ENCODE assay signal across 1 cellular context in genomic region chr7:92836489-92837213, GRCh38.
TF ChIP-seq lines count a peak whose summit lies in the region.

TSS of gene CDK6 (minus strand) at chr7:92836573. CDS start at chr7:92833323, 3,250 bp downstream.

TF ChIP-seq in HepG2, 621 proteins besides CTCF, POLR2A, EP300 and RAD21 (continued from another document and continues in another):
- TF ChIP-seq, protein P1, sequence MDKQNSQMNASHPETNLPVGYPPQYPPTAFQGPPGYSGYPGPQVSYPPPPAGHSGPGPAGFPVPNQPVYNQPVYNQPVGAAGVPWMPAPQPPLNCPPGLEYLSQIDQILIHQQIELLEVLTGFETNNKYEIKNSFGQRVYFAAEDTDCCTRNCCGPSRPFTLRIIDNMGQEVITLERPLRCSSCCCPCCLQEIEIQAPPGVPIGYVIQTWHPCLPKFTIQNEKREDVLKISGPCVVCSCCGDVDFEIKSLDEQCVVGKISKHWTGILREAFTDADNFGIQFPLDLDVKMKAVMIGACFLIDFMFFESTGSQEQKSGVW (CRISPR knock-in tag; IDR thresholded peaks at IDR 0.05; ENCODE audit: borderline replicate concordance): no peak
- no peak for TF ChIP-seq ZNF407 (CRISPR knock-in tag; IDR thresholded peaks at IDR 0.05; ENCODE audit: not compliant biosample characterization)
- no peak for TF ChIP-seq ZNF652 (CRISPR knock-in tag; IDR thresholded peaks at IDR 0.05; ENCODE audit: borderline replicate concordance, low read depth)
- TF ChIP-seq MEIS2 (CRISPR knock-in tag; IDR thresholded peaks at IDR 0.05): 0 out of 2 replicates have a peak, but pooled peaks have one; percentile 12
- TF ChIP-seq CBFB (CRISPR knock-in tag; IDR thresholded peaks at IDR 0.05): no peak
- no peak for TF ChIP-seq REL (CRISPR knock-in tag; conservative IDR thresholded peaks at IDR 0.05)
- TF ChIP-seq NKX3-1 (CRISPR knock-in tag; IDR thresholded peaks at IDR 0.05): no peak
- peak; percentile 49; the same call in 1 of the 2 replicates for TF ChIP-seq UBTF (CRISPR knock-in tag; IDR thresholded peaks at IDR 0.05)
- no peak for TF ChIP-seq RBM22 (optimal IDR thresholded peaks at IDR 0.05; ENCODE audit: low read length)
- no peak for TF ChIP-seq NFE2L1 (CRISPR knock-in tag; IDR thresholded peaks at IDR 0.05; ENCODE audit: borderline replicate concordance)
- no peak for TF ChIP-seq SRSF9 (IDR thresholded peaks at IDR 0.05; ENCODE audit: borderline replicate concordance, insufficient read depth, low read depth, low read length, poor library complexity, severe bottlenecking)
- no peak for TF ChIP-seq ZNF12 (CRISPR knock-in tag; IDR thresholded peaks at IDR 0.05)
- 0 out of 2 replicates have a peak, but pooled peaks have one; percentile 21 for TF ChIP-seq BORCS8-MEF2B (CRISPR knock-in tag; IDR thresholded peaks at IDR 0.05)
- TF ChIP-seq ZSCAN25 (CRISPR knock-in tag; IDR thresholded peaks at IDR 0.05): no peak
- TF ChIP-seq CENPX (CRISPR knock-in tag; IDR thresholded peaks at IDR 0.05): no peak
- TF ChIP-seq ZNF800 (CRISPR knock-in tag; IDR thresholded peaks at IDR 0.05): no peak
- TF ChIP-seq ZNF580 (CRISPR knock-in tag; IDR thresholded peaks at IDR 0.05; ENCODE audit: borderline replicate concordance, low read depth): no peak
- no peak for TF ChIP-seq NFE2L2 (IDR thresholded peaks at IDR 0.05; ENCODE audit: low read length)
- no peak for TF ChIP-seq CREBL2 (CRISPR knock-in tag; IDR thresholded peaks at IDR 0.05; ENCODE audit: borderline replicate concordance)
- peak; percentile 47 for TF ChIP-seq YY1 (IDR thresholded peaks at IDR 0.05; ENCODE audit: insufficient read depth, insufficient replicate concordance, low read depth, low read length)
- no peak for TF ChIP-seq SATB2 (CRISPR knock-in tag; IDR thresholded peaks at IDR 0.05)
- no peak for TF ChIP-seq MTA1 (CRISPR knock-in tag; IDR thresholded peaks at IDR 0.05; ENCODE audit: borderline replicate concordance)
- no peak for TF ChIP-seq ZBTB10 (CRISPR knock-in tag; IDR thresholded peaks at IDR 0.05; ENCODE audit: borderline replicate concordance)
- peak; percentile 61 for TF ChIP-seq SALL1 (CRISPR knock-in tag; IDR thresholded peaks at IDR 0.05)
- TF ChIP-seq HOXA3 (CRISPR knock-in tag; IDR thresholded peaks at IDR 0.05): peak; percentile 24; the same call in 1 of the 2 replicates
- no peak for TF ChIP-seq PCBP1 (IDR thresholded peaks at IDR 0.05; ENCODE audit: borderline replicate concordance, low read depth, low read length)
- peak; percentile 74; the same call in 1 of the 2 replicates for TF ChIP-seq ZBTB7A (CRISPR knock-in tag; IDR thresholded peaks at IDR 0.05)
- TF ChIP-seq ZFP37 (CRISPR knock-in tag; IDR thresholded peaks at IDR 0.05; ENCODE audit: borderline replicate concordance): no peak
- TF ChIP-seq ZNF549 (CRISPR knock-in tag; IDR thresholded peaks at IDR 0.05): no peak
- no peak for TF ChIP-seq SOX6 (IDR thresholded peaks at IDR 0.05)
- TF ChIP-seq SOX6 (CRISPR knock-in tag; IDR thresholded peaks at IDR 0.05): no peak
- TF ChIP-seq TBL1XR1 (IDR thresholded peaks at IDR 0.05; ENCODE audit: borderline replicate concordance, low read length, partially characterized antibody): no peak
- peak; percentile 31; the same call in 1 of the 2 replicates for TF ChIP-seq KDM4B (CRISPR knock-in tag; IDR thresholded peaks at IDR 0.05)
- no peak for TF ChIP-seq KLF9 (CRISPR knock-in tag; IDR thresholded peaks at IDR 0.05; ENCODE audit: low read depth)
- no peak for TF ChIP-seq ZNF747 (CRISPR knock-in tag; IDR thresholded peaks at IDR 0.05; ENCODE audit: borderline replicate concordance)
- 0 out of 2 replicates have a peak, but pooled peaks have one; percentile 14 for TF ChIP-seq ZKSCAN1 (IDR thresholded peaks at IDR 0.05; ENCODE audit: low read length)
- no peak for TF ChIP-seq CSRNP2 (CRISPR knock-in tag; conservative IDR thresholded peaks at IDR 0.05; ENCODE audit: low read depth)
- no peak; the same call in 1 of the 2 replicates for TF ChIP-seq ZNF232 (CRISPR knock-in tag; IDR thresholded peaks at IDR 0.05; ENCODE audit: borderline replicate concordance)
- no peak for TF ChIP-seq KDM3A (CRISPR knock-in tag; IDR thresholded peaks at IDR 0.05; ENCODE audit: low read depth)
- TF ChIP-seq KLF15 (CRISPR knock-in tag; IDR thresholded peaks at IDR 0.05; ENCODE audit: borderline replicate concordance): 0 out of 2 replicates have a peak, but pooled peaks have one; percentile 46
- TF ChIP-seq MYC (CRISPR knock-in tag; IDR thresholded peaks at IDR 0.05; ENCODE audit: borderline replicate concordance): peak; percentile 80
- no peak for TF ChIP-seq KAT2B (IDR thresholded peaks at IDR 0.05; ENCODE audit: borderline replicate concordance, low read depth, low read length)
- TF ChIP-seq SAP130 (CRISPR knock-in tag; IDR thresholded peaks at IDR 0.05; ENCODE audit: low read depth): no peak
- TF ChIP-seq ZNF773 (CRISPR knock-in tag; IDR thresholded peaks at IDR 0.05; ENCODE audit: borderline replicate concordance): 0 out of 2 replicates have a peak, but pooled peaks have one; percentile 29
